In genomic region chr1:44174630-44175029, GRCh38 we compare ENCODE assay signal across 1 cellular context.
TF ChIP-seq lines count a peak whose summit lies in the region.

No MANE protein-coding gene starts in this region.

TF ChIP-seq in HCT116, 20 proteins besides CTCF, POLR2A, EP300 and RAD21 (continued from another document):
- TF ChIP-seq REST (IDR thresholded peaks at IDR 0.05; ENCODE audit: low read depth) (no peak), YY1 (IDR thresholded peaks at IDR 0.05; ENCODE audit: extremely low read depth, insufficient replicate concordance, low read depth, low read length) (no peak), ATF3 (IDR thresholded peaks at IDR 0.05) (no peak)
